Comparison of ENCODE assay signal across 9 cellular contexts in genomic region chr5:37721447-37721871, GRCh38.
A peak's percentile ranks its signal among the peaks of the same experiment; 100 is the strongest.
DNase-seq lines count a peak whose midpoint lies in the region; ATAC-seq and FAIRE-seq lines count a peak whose summit lies in the region.
"Had no signal": no experiment of that assay in that cellular context is flagged by ENCODE, and none has a peak within 500 bp of the region (broad histone marks: within the 10 kb centered on the region; RNA-seq: fewer than 3 reads in every experiment).

No MANE protein-coding gene starts in this region.

- peak; percentile 38 for DNase-seq in activated naive CD4-positive, alpha-beta T cell treated with anti-CD3 and anti-CD28 coated beads for 36 hours
- no peak for DNase-seq in activated naive CD4-positive, alpha-beta T cell (lab: John Stamatoyannopoulos, UW)
- peak; percentile 50 for DNase-seq in stimulated activated CD8-positive, alpha-beta memory T cell treated with anti-CD3 and anti-CD28 coated beads, Interleukin-4, amount 100 ng/mL, for 48 hours
- DNase-seq in NCI-H2196 treated with DMSO at 0.1 percent for 48 hours (lab: John Stamatoyannopoulos, UW; ENCODE audit: unreplicated experiment) (no peak), HUDEP-2 (lab: John Stamatoyannopoulos, UW; ENCODE audit: unreplicated experiment in 76 of 76) (no peak), urothelium cell line (ENCODE audit: low spot score) (no peak)
- DNase-seq: foreskin keratinocyte had no signal

- H3K4me1 Mint-ChIP-seq in activated naive CD4-positive, alpha-beta T cell treated with anti-CD3 and anti-CD28 coated beads for 36 hours (ENCODE audit: low read depth) = peaks cover 26% of the 10 kb centered on the region
- peaks cover 27% of the 10 kb centered on the region for H3K4me1 Mint-ChIP-seq in T-helper 1 cell treated with Interleukin-12 subunit alpha and Interleukin-12 subunit beta and Interleukin-4 antibody, amounts not matched to agents 30 μg/mL and 1 μg/mL, for 36 hours (ENCODE audit: low read depth)

- FAIRE-seq in urothelium cell line (lab: Jason Lieb, UNC) = no peak

- H3K27me3 Mint-ChIP-seq in activated naive CD4-positive, alpha-beta T cell treated with anti-CD3 and anti-CD28 coated beads for 36 hours (ENCODE audit: low read depth) = no peaks in the 10 kb centered on the region
- H3K27me3 Mint-ChIP-seq in T-helper 1 cell treated with Interleukin-12 subunit alpha and Interleukin-12 subunit beta and Interleukin-4 antibody, amounts not matched to agents 30 μg/mL and 1 μg/mL, for 36 hours (ENCODE audit: low read depth) = no peaks in the 10 kb centered on the region

- CTCF ChIA-PET in activated naive CD4-positive, alpha-beta T cell treated with anti-CD3 and anti-CD28 coated beads for 36 hours (lab: Charles Lee) = no interaction called here

- peak overlapping the region; percentile 16 for H3K27ac Mint-ChIP-seq in activated naive CD4-positive, alpha-beta T cell treated with anti-CD3 and anti-CD28 coated beads for 36 hours
- H3K27ac Mint-ChIP-seq in T-helper 1 cell treated with Interleukin-12 subunit alpha and Interleukin-12 subunit beta and Interleukin-4 antibody, amounts not matched to agents 30 μg/mL and 1 μg/mL, for 36 hours = peak overlapping the region; percentile 79

- H3K9me3 Mint-ChIP-seq in activated naive CD4-positive, alpha-beta T cell treated with anti-CD3 and anti-CD28 coated beads for 36 hours = no peaks in the 10 kb centered on the region
- no peaks in the 10 kb centered on the region for H3K9me3 Mint-ChIP-seq in T-helper 1 cell treated with Interleukin-12 subunit alpha and Interleukin-12 subunit beta and Interleukin-4 antibody, amounts not matched to agents 30 μg/mL and 1 μg/mL, for 36 hours

- intact Hi-C loops in activated naive CD4-positive, alpha-beta T cell treated with anti-CD3 and anti-CD28 coated beads for 36 hours (cut with micrococcal nuclease) = loop anchor here (1.0 to 10.0 kb wide), 4 partner anchors 350 to 1479 kb away; partner anchors contain the start of genes NADK2, NIPBL and NUP155

- ATAC-seq in HG02938 (IDR thresholded peaks at IDR 0.05; ENCODE audit: unreplicated experiment) = peak; percentile 75
- ATAC-seq: foreskin keratinocyte had no signal

- no peak overlapping the region for H3K4me3 Mint-ChIP-seq in activated naive CD4-positive, alpha-beta T cell treated with anti-CD3 and anti-CD28 coated beads for 36 hours
- peak overlapping the region; percentile 53 for H3K4me3 Mint-ChIP-seq in T-helper 1 cell treated with Interleukin-12 subunit alpha and Interleukin-12 subunit beta and Interleukin-4 antibody, amounts not matched to agents 30 μg/mL and 1 μg/mL, for 36 hours

- peaks cover 29% of the 10 kb centered on the region for H3K36me3 Mint-ChIP-seq in activated naive CD4-positive, alpha-beta T cell treated with anti-CD3 and anti-CD28 coated beads for 36 hours (ENCODE audit: low read depth)
- H3K36me3 Mint-ChIP-seq in T-helper 1 cell treated with Interleukin-12 subunit alpha and Interleukin-12 subunit beta and Interleukin-4 antibody, amounts not matched to agents 30 μg/mL and 1 μg/mL, for 36 hours (ENCODE audit: low read depth) = peaks cover 9% of the 10 kb centered on the region

Comparison
In these comparisons a context has a peak if more than half of its experiments do, and no peak if none do; other contexts are left out.
1. DNase-seq: peak in activated naive CD4-positive, alpha-beta T cell treated with anti-CD3 and anti-CD28 coated beads for 36 hours (single experiment) and stimulated activated CD8-positive, alpha-beta memory T cell treated with anti-CD3 and anti-CD28 coated beads, Interleukin-4, amount 100 ng/mL, for 48 hours (single experiment); none in activated naive CD4-positive, alpha-beta T cell (0 of 4), NCI-H2196 treated with DMSO at 0.1 percent for 48 hours (single experiment), HUDEP-2 (0 of 76) and urothelium cell line (single experiment).